1 cellular context compared by ENCODE assay signal in genomic region chr22:19307872-19308271, GRCh38.
TF ChIP-seq lines count a peak whose summit lies in the region.

No MANE protein-coding gene starts in this region.

TF ChIP-seq in K562, 482 proteins besides CTCF, POLR2A, EP300 and RAD21 (continued from another document):
- TF ChIP-seq STAT5B (CRISPR knock-in tag; IDR thresholded peaks at IDR 0.05) (no peak), RBM14 (IDR thresholded peaks at IDR 0.05; ENCODE audit: borderline replicate concordance, insufficient read depth, low read depth, low read length) (no peak), EHMT2 (IDR thresholded peaks at IDR 0.05) (peak; percentile 27; the same call in 1 of the 2 replicates)
